ENCODE assay signal across 8 cellular contexts in the genomic region with DNA sequence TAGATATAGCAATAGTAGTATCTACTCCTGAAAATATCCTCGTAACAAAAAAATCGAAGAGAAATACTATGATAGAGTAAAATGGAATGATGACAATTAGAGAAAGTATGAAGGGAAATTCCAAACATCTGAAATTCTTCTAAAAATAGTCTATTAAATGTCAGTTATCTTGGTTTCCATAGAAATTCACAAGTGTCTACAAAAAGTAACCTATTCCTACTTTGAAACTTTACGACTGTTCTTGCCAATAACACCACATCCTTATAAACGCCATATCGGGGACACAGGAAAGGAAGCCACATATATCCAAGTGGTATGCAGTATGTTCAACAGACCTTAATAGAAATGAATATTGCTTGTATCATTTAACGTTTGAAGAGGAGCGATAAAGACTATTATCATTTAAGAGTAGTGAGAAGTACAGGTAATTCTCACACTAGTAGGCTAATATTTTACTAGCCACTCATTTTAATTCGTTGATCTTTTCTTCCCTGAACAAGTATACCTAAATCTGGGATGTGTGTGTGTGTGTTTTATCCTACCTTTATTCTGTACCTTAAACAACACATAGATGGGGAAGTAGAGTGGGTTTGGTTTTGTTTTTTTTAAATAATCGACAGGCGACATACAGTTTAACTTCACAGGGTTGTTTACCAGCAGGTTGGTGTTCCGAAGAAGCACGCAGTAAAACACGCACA. TPM values are rescaled to one million over a fixed set of nuclear protein-coding genes. Genes with fewer than 3 reads are reported as not detected.
DNase-seq lines count a peak whose midpoint lies in the region; ATAC-seq and TF ChIP-seq lines count a peak whose summit lies in the region.

No MANE protein-coding gene starts in this region.

- H3K9ac ChIP-seq in fibroblast of lung (ENCODE audit: insufficient read depth, low read length), result peak overlapping the region; percentile 95

- peak overlapping the region; percentile 46 for H3K4me3 Mint-ChIP-seq in progenitor cell of endocrine pancreas (ENCODE audit: low read depth)

- H2AFZ ChIP-seq in fibroblast of lung (ENCODE audit: low read length), result no peak overlapping the region

- H3K4me1 Mint-ChIP-seq in progenitor cell of endocrine pancreas (ENCODE audit: low read depth), result peaks cover 14% of the 10 kb centered on the region

- H3K4me2 ChIP-seq in fibroblast of lung (ENCODE audit: extremely low read depth, insufficient read depth, low read length), result peak overlapping the region; percentile 90

- ATAC-seq in RWPE2 (ENCODE audit: low read depth), result peak; percentile 41

- H3K27me3 Mint-ChIP-seq in progenitor cell of endocrine pancreas, result peaks cover 22% of the 10 kb centered on the region

- no peaks in the 10 kb centered on the region for H3K9me3 ChIP-seq in RWPE2 (ENCODE audit: severe bottlenecking)
- H3K9me3 ChIP-seq in fibroblast of lung (ENCODE audit: control insufficient read depth, insufficient read depth, low read depth, low read length), result no peaks in the 10 kb centered on the region

- TF ChIP-seq CTCF in RWPE2 (IDR thresholded peaks at IDR 0.05; ENCODE audit: poor library complexity, severe bottlenecking), result no peak
- TF ChIP-seq CTCF in fibroblast of lung (conservative IDR thresholded peaks at IDR 0.05 in 1 of 2, IDR thresholded peaks at IDR 0.05 in 1 of 2; ENCODE audit: low read depth in 1 of 2, low read length in 2 of 2), result no peak
- TF ChIP-seq CTCF in progenitor cell of endocrine pancreas (IDR thresholded peaks at IDR 0.05; ENCODE audit: unreplicated experiment), result no peak

- H3K9me3 Mint-ChIP-seq in progenitor cell of endocrine pancreas (ENCODE audit: low read depth), result peaks cover 10% of the 10 kb centered on the region

- H3K36me3 ChIP-seq in RWPE2 (ENCODE audit: low read depth), result no peaks in the 10 kb centered on the region
- H3K36me3 ChIP-seq in fibroblast of lung (ENCODE audit: control insufficient read depth, insufficient read depth, low read length), result no peaks in the 10 kb centered on the region

- DNase-seq in EH (ENCODE audit: low read depth) (peak; percentile 96), RWPE2 (ENCODE audit: low spot score) (no peak), fibroblast of lung (ENCODE audit: low read depth in 2 of 2) (peak; percentile 72 to 93), progenitor cell of endocrine pancreas (ENCODE audit: low spot score, unreplicated experiment) (no peak), NCI-H526 treated with DMSO at 0.1 percent for 48 hours (lab: John Stamatoyannopoulos, UW) (no peak), NCI-H2029 (lab: John Stamatoyannopoulos, UW) (no peak), NK-92 (lab: John Stamatoyannopoulos, UW; ENCODE audit: unreplicated experiment) (no peak)
- DNase-seq in stimulated activated CD4-positive, alpha-beta T cell treated with anti-CD3 and anti-CD28 coated beads, Interleukin-15, amount 100 ng/mL, for 24 hours, result no peak

- H3K4me3 ChIP-seq in RWPE2 (ENCODE audit: severe bottlenecking), result peak overlapping the region; percentile 59
- peak overlapping the region; percentile 50 to 84 (median 82) for H3K4me3 ChIP-seq in fibroblast of lung (replicated peaks in 1 of 4; ENCODE audit: control extremely low read depth in 1 of 4, insufficient read depth in 1 of 4, low read depth in 3 of 4, low read length in 4 of 4)

- peaks cover 56% of the 10 kb centered on the region for H3K79me2 ChIP-seq in fibroblast of lung (ENCODE audit: control insufficient read depth, insufficient read depth, low read length)

- H3K36me3 Mint-ChIP-seq in progenitor cell of endocrine pancreas (ENCODE audit: insufficient read depth), result no peaks in the 10 kb centered on the region

- no peaks in the 10 kb centered on the region for H3K27me3 ChIP-seq in RWPE2 (ENCODE audit: insufficient read depth, poor library complexity, severe bottlenecking)
- no peaks in the 10 kb centered on the region for H3K27me3 ChIP-seq in fibroblast of lung (ENCODE audit: control insufficient read depth, insufficient read depth, low read length)

- H3K4me1 ChIP-seq in RWPE2 (ENCODE audit: insufficient read depth, poor library complexity, severe bottlenecking), result peaks cover 14% of the 10 kb centered on the region
- H3K4me1 ChIP-seq in fibroblast of lung (ENCODE audit: control insufficient read depth, extremely low read depth, insufficient read depth, low read length), result peaks cover 2% of the 10 kb centered on the region

- H4K20me1 ChIP-seq in fibroblast of lung (ENCODE audit: control insufficient read depth, extremely low read depth, insufficient read depth, low read length), result no peaks in the 10 kb centered on the region

- H3K27ac Mint-ChIP-seq in progenitor cell of endocrine pancreas, result peak overlapping the region; percentile 30

- H3K27ac ChIP-seq in RWPE2 (ENCODE audit: poor library complexity, severe bottlenecking), result peak overlapping the region; percentile 72
- peak overlapping the region; percentile 89 for H3K27ac ChIP-seq in fibroblast of lung (ENCODE audit: insufficient read depth, low read length)

RNA-seq across cellular contexts. Expression of gene GPR176, which starts 1.2 kb away (rescaled TPM):
- total RNA-seq in fibroblast of lung, result 79.6 and 179 TPM in 2 replicates
- 99.9 and 124 TPM in 2 replicates for polyA plus RNA-seq in fibroblast of lung
- polyA plus RNA-seq in fibroblast of lung (2012), result 92.3 and 114 TPM in 2 replicates
- polyA minus RNA-seq in fibroblast of lung (ENCODE audit: low replicate concordance), result 671 and 740 TPM in 2 replicates
- 1.0 and 1.1 TPM in 2 replicates for total RNA-seq in progenitor cell of endocrine pancreas

RNA-seq across cellular contexts. Expression of gene EIF2AK4, which starts 15.1 kb away (rescaled TPM):
- total RNA-seq in fibroblast of lung (59.8 and 97.4 TPM in 2 replicates), progenitor cell of endocrine pancreas (39.9 and 41.6 TPM in 2 replicates)
- polyA plus RNA-seq in fibroblast of lung, result 78.0 and 88.4 TPM in 2 replicates
- 51.6 and 58.9 TPM in 2 replicates for polyA plus RNA-seq in fibroblast of lung (2012)
- 69.7 and 77.2 TPM in 2 replicates for polyA minus RNA-seq in fibroblast of lung (ENCODE audit: low replicate concordance)

Comparison
In these comparisons a context has a peak if more than half of its experiments do, and no peak if none do; other contexts are left out.
1. DNase-seq: peak in EH (single experiment) and fibroblast of lung (2 of 2); none in RWPE2 (single experiment), progenitor cell of endocrine pancreas (single experiment), stimulated activated CD4-positive, alpha-beta T cell treated with anti-CD3 and anti-CD28 coated beads, Interleukin-15, amount 100 ng/mL, for 24 hours (single experiment), NCI-H526 treated with DMSO at 0.1 percent for 48 hours (single experiment), NCI-H2029 (single experiment) and NK-92 (single experiment).
2. RNA of gene GPR176, which starts 1.2 kb away (total RNA-seq): 79.6 to 179 TPM in fibroblast of lung; 1.0 to 1.1 TPM in progenitor cell of endocrine pancreas; every median in the first group is over 10 times any median in the second.